8 cellular contexts compared by ENCODE assay signal in genomic region chr13:93753639-93754038, GRCh38.
"Had no signal": no experiment of that assay in that cellular context is flagged by ENCODE, and none has a peak within 500 bp of the region (broad histone marks: within the 10 kb centered on the region; RNA-seq: fewer than 3 reads in every experiment).

No MANE protein-coding gene starts in this region.

- H3K4me3 Mint-ChIP-seq: GM23338 had no signal

- H3K4me2 ChIP-seq: GM23338 had no signal

- H3K9me3 ChIP-seq: HAP-1 had no signal

- H3K27ac Mint-ChIP-seq: GM23338 had no signal

- H3K4me3 ChIP-seq: GM23338, HAP-1, K562 had no signal

- ATAC-seq: GM23338, HCT116, HepG2, K562 had no signal

- FAIRE-seq: HepG2, K562 had no signal

- H2AFZ ChIP-seq: GM23338 had no signal

- DNase-seq: H7, KG1 had no signal

- H3K27ac ChIP-seq: HL-60 had no signal

- H3K9me3 Mint-ChIP-seq: GM23338 had no signal

- H3K36me3 ChIP-seq: HAP-1 had no signal
